In the genomic region with DNA sequence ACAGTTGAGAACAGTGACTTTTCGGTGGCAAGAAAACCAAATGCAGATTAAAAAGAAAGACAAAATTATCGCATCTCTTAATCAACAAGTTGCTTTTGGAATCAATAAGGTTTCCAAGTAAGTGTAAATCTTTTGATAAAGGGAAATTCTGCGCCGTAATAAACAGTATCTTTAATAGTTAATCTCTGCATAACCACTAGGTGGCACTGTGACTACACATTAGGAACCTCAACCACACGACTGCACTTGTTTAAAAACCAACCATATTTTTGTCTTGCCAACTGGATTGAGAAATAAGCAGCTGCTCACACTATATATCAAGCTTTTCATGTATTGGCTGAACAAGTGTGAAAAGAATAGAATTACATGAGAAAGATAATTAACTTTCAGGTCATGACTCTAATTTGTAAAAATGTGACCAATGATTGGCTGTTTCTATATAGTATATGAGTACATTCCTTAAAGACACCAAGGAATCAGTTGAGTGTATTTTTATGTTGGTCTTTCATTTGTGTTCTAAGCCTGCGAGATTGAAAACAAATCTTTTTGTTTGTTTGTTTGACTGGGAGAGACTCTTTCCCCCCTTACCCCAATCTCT, we compare ENCODE assay signal across 8 cellular contexts.
DNase-seq lines count a peak whose midpoint lies in the region; ATAC-seq and TF ChIP-seq lines count a peak whose summit lies in the region.

No MANE protein-coding gene starts in this region.

- H3K9me3 ChIP-seq in IMR-90 (ENCODE audit: control insufficient read depth, insufficient read depth, low read length): no peaks in the 10 kb centered on the region

- H2AFZ ChIP-seq in IMR-90 (replicated peaks; ENCODE audit: low read length, poor library complexity): no peak overlapping the region

- H3K4me1 ChIP-seq in IMR-90 (ENCODE audit: control insufficient read depth, insufficient read depth, low read length): no peaks in the 10 kb centered on the region
- no peaks in the 10 kb centered on the region for H3K4me1 ChIP-seq in foreskin keratinocyte

- H3K9me1 ChIP-seq in IMR-90 (ENCODE audit: insufficient read depth, low read length): no peaks in the 10 kb centered on the region

- H3K27ac ChIP-seq in IMR-90 (ENCODE audit: insufficient read depth, low read length): no peak overlapping the region
- H3K27ac ChIP-seq in foreskin keratinocyte: no peak overlapping the region

- no peaks in the 10 kb centered on the region for H3K27me3 ChIP-seq in IMR-90 (ENCODE audit: control insufficient read depth, insufficient read depth, low read length)
- no peaks in the 10 kb centered on the region for H3K27me3 ChIP-seq in foreskin keratinocyte

- CTCF ChIA-PET in IMR-90 (lab: Yijun Ruan, JAX): interaction anchor here (0.6 to 1.6 kb wide), 8 partner anchors 10 to 1020 kb away, joined by 3 to 13 read pairs (median 4); no protein-coding TSS in a partner anchor

- no peak overlapping the region for H2BK120ac ChIP-seq in IMR-90 (ENCODE audit: low read depth, low read length)

- H3K56ac ChIP-seq in IMR-90 (ENCODE audit: extremely low read depth, insufficient read depth, low read length): no peak overlapping the region

- no peak overlapping the region for H3K4ac ChIP-seq in IMR-90 (ENCODE audit: low read depth, low read length)

- no peak overlapping the region for H4K8ac ChIP-seq in IMR-90 (ENCODE audit: low read depth in 2 of 2, low read length in 2 of 2)

- no peak for TF ChIP-seq POLR2A in IMR-90 (IDR thresholded peaks at IDR 0.05; ENCODE audit: low read depth, low read length)

- intact Hi-C loops in IMR-90 (cut with micrococcal nuclease): loop anchor here (1.0 to 2.0 kb wide), 3 partner anchors 253 to 420 kb away; no protein-coding TSS in a partner anchor
- intact Hi-C loops in activated T-helper 1 cell treated with anti-CD3 and anti-CD28 coated beads, Interleukin-12 subunit alpha, Interleukin-12 subunit beta, Interleukin-2, Interleukin-4 antibody, amounts not matched to agents 30 ng/mL and 10 ng/mL and 1 ng/mL, durations not matched to agents 14 hours and 24 hours and 36 hours (cut with micrococcal nuclease): loop anchor here (1.0 to 5.0 kb wide), 7 partner anchors 75 to 420 kb away; partner anchors contain the start of genes CIP2A and DZIP3

- peak; percentile 85 for TF ChIP-seq CTCF in IMR-90 (conservative IDR thresholded peaks at IDR 0.05; ENCODE audit: low read depth, low read length)
- peak; percentile 89 for TF ChIP-seq CTCF in foreskin keratinocyte (conservative IDR thresholded peaks at IDR 0.05)

- DNase-seq in DMS 273 (lab: John Stamatoyannopoulos, UW; ENCODE audit: unreplicated experiment) (peak; percentile 88), IMR-90 (peak; percentile 83), NOMO-1 treated with dmso at 0.1 percent for 144 hours (lab: John Stamatoyannopoulos, UW; ENCODE audit: unreplicated experiment) (peak; percentile 23), foreskin keratinocyte (peak; percentile 8 to 42), pons (ENCODE audit: low spot score) (peak; percentile 77)
- DNase-seq in activated T-helper 1 cell treated with anti-CD3 and anti-CD28 coated beads, Interleukin-12 subunit alpha, Interleukin-12 subunit beta, Interleukin-2, Interleukin-4 antibody, amounts not matched to agents 30 ng/mL and 10 ng/mL and 1 ng/mL, durations not matched to agents 14 hours and 24 hours and 36 hours (ENCODE audit: low spot score): peak; percentile 17

- H3K18ac ChIP-seq in IMR-90 (ENCODE audit: low read depth, low read length): no peak overlapping the region

- no CpG with 5 or more reads among the region's 6 CpGs for WGBS in IMR-90 (ENCODE audit: extremely low coverage in 2 of 2, insufficient read length in 1 of 2), 2 experiments

- in situ Hi-C loops in IMR-90 (cut with MboI; ENCODE audit: low sequenced_read_pairs): loop anchor here (5.0 kb wide), 1 partner anchor 255 kb away; no protein-coding TSS in a partner anchor

- no peak overlapping the region for H4K5ac ChIP-seq in IMR-90 (ENCODE audit: low read depth, low read length)

- H3K27me3 Mint-ChIP-seq in activated T-helper 1 cell treated with anti-CD3 and anti-CD28 coated beads, Interleukin-12 subunit alpha, Interleukin-12 subunit beta, Interleukin-2, Interleukin-4 antibody, amounts not matched to agents 30 ng/mL and 10 ng/mL and 1 ng/mL, durations not matched to agents 14 hours and 24 hours and 36 hours (ENCODE audit: insufficient read depth): no peaks in the 10 kb centered on the region

- H2BK15ac ChIP-seq in IMR-90 (ENCODE audit: low read depth, low read length): no peak overlapping the region

- H3K9ac ChIP-seq in IMR-90 (ENCODE audit: low read depth, low read length): no peak overlapping the region

- peaks cover 17% of the 10 kb centered on the region for H3K4me1 Mint-ChIP-seq in activated T-helper 1 cell treated with anti-CD3 and anti-CD28 coated beads, Interleukin-12 subunit alpha, Interleukin-12 subunit beta, Interleukin-2, Interleukin-4 antibody, amounts not matched to agents 30 ng/mL and 10 ng/mL and 1 ng/mL, durations not matched to agents 14 hours and 24 hours and 36 hours (ENCODE audit: low read depth)

- no peak overlapping the region for H2AK5ac ChIP-seq in IMR-90 (ENCODE audit: low read depth, low read length)

- H3K9me3 Mint-ChIP-seq in activated T-helper 1 cell treated with anti-CD3 and anti-CD28 coated beads, Interleukin-12 subunit alpha, Interleukin-12 subunit beta, Interleukin-2, Interleukin-4 antibody, amounts not matched to agents 30 ng/mL and 10 ng/mL and 1 ng/mL, durations not matched to agents 14 hours and 24 hours and 36 hours: no peaks in the 10 kb centered on the region

- no peak overlapping the region for H3K4me3 Mint-ChIP-seq in activated T-helper 1 cell treated with anti-CD3 and anti-CD28 coated beads, Interleukin-12 subunit alpha, Interleukin-12 subunit beta, Interleukin-2, Interleukin-4 antibody, amounts not matched to agents 30 ng/mL and 10 ng/mL and 1 ng/mL, durations not matched to agents 14 hours and 24 hours and 36 hours

- POLR2A ChIA-PET in IMR-90 (lab: Charles Lee; ENCODE audit: unreplicated experiment): no interaction called here

- H3K36me3 ChIP-seq in IMR-90 (ENCODE audit: control insufficient read depth, insufficient read depth, low read length): no peaks in the 10 kb centered on the region

- H3K79me1 ChIP-seq in IMR-90 (ENCODE audit: low read depth in 1 of 2, low read length in 2 of 2): no peaks in the 10 kb centered on the region

- H3K36me3 Mint-ChIP-seq in activated T-helper 1 cell treated with anti-CD3 and anti-CD28 coated beads, Interleukin-12 subunit alpha, Interleukin-12 subunit beta, Interleukin-2, Interleukin-4 antibody, amounts not matched to agents 30 ng/mL and 10 ng/mL and 1 ng/mL, durations not matched to agents 14 hours and 24 hours and 36 hours (ENCODE audit: low read depth): peaks cover 4% of the 10 kb centered on the region

- H3K14ac ChIP-seq in IMR-90 (replicated peaks; ENCODE audit: low read depth, low read length): no peak overlapping the region

- H4K91ac ChIP-seq in IMR-90 (ENCODE audit: insufficient read depth, low read depth, low read length): no peak overlapping the region

- no peak overlapping the region; the same call in 1 of the 2 replicates for H3K4me2 ChIP-seq in IMR-90 (ENCODE audit: low read depth, low read length)

- dilution Hi-C loops in IMR-90 (cut with HindIII; ENCODE audit: low sequenced_read_pairs, unreplicated experiment): no loop called here

- no peak overlapping the region for H2BK20ac ChIP-seq in IMR-90 (ENCODE audit: low read depth, low read length)

- BruUV-seq in IMR-90 (replicated peaks; lab: Mats Ljungman, UMichigan): no TSS peak

- ATAC-seq in GM19463 (IDR thresholded peaks at IDR 0.05; ENCODE audit: unreplicated experiment) (peak; percentile 89), IMR-90 (ENCODE audit: low read depth) (peak; percentile 88), foreskin keratinocyte (peak; percentile 78), HG03135 (IDR thresholded peaks at IDR 0.05; ENCODE audit: unreplicated experiment) (no peak)

- no peak overlapping the region for H2BK5ac ChIP-seq in IMR-90 (ENCODE audit: low read depth, low read length, poor library complexity, severe bottlenecking)

- H2AK9ac ChIP-seq in IMR-90 (replicated peaks; ENCODE audit: low read depth, low read length, poor library complexity): no peak overlapping the region

- peak; percentile 79 for TF ChIP-seq RAD21 in IMR-90 (IDR thresholded peaks at IDR 0.05; ENCODE audit: low read length)

- no peak overlapping the region for H3K27ac Mint-ChIP-seq in activated T-helper 1 cell treated with anti-CD3 and anti-CD28 coated beads, Interleukin-12 subunit alpha, Interleukin-12 subunit beta, Interleukin-2, Interleukin-4 antibody, amounts not matched to agents 30 ng/mL and 10 ng/mL and 1 ng/mL, durations not matched to agents 14 hours and 24 hours and 36 hours

- H4K20me1 ChIP-seq in IMR-90 (ENCODE audit: insufficient read depth, low read length): no peaks in the 10 kb centered on the region

- no peak overlapping the region for H3K4me3 ChIP-seq in IMR-90 (ENCODE audit: insufficient read depth, low read depth, low read length)

- H3K23ac ChIP-seq in IMR-90 (ENCODE audit: low read depth, low read length): no peak overlapping the region

TF ChIP-seq in IMR-90, 13 proteins besides CTCF, POLR2A, EP300 and RAD21:
- TF ChIP-seq, protein P1, sequence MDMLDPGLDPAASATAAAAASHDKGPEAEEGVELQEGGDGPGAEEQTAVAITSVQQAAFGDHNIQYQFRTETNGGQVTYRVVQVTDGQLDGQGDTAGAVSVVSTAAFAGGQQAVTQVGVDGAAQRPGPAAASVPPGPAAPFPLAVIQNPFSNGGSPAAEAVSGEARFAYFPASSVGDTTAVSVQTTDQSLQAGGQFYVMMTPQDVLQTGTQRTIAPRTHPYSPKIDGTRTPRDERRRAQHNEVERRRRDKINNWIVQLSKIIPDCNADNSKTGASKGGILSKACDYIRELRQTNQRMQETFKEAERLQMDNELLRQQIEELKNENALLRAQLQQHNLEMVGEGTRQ (IDR thresholded peaks at IDR 0.05; ENCODE audit: low read depth, low read length): no peak
- TF ChIP-seq SMC3 (IDR thresholded peaks at IDR 0.05; ENCODE audit: low read depth, low read length): peak; percentile 68

Comparison
In these comparisons a context has a peak if more than half of its experiments do, and no peak if none do; other contexts are left out.
1. DNase-seq: peak in every context shown above with its lines; median percentile 88 in DMS 273; 83 in IMR-90; 77 in pons; 25 in foreskin keratinocyte; 23 in NOMO-1 treated with dmso at 0.1 percent for 144 hours; 17 in activated T-helper 1 cell treated with anti-CD3 and anti-CD28 coated beads, Interleukin-12 subunit alpha, Interleukin-12 subunit beta, Interleukin-2, Interleukin-4 antibody, amounts not matched to agents 30 ng/mL and 10 ng/mL and 1 ng/mL, durations not matched to agents 14 hours and 24 hours and 36 hours.